Comparison of ENCODE assay signal across 8 cellular contexts in the genomic region with DNA sequence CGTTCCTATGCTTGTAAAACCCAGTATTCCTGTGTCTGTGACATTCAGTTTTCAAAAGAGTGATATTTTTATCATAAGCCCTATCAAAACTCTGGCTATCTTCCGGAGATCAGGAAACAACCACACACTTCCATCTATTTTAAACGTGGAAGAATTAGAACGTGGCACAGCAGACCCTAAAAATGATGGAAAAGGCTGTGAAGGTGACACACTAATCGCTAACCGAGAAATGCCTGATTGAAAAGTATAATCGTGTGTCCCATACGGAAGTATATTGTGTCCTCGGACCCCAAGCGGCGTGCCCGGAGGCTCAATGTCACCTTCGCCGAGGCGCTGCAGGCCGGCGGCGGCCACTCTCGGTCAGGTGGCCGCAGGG. TPM values are rescaled to one million over a fixed set of nuclear protein-coding genes. Genes with fewer than 3 reads are reported as not detected.
DNase-seq lines count a peak whose midpoint lies in the region; ATAC-seq and TF ChIP-seq lines count a peak whose summit lies in the region.

No MANE protein-coding gene starts in this region.

- peak overlapping the region in 1 of 2 experiments; percentile 98 for H3K23ac ChIP-seq in mesenchymal stem cell (ENCODE audit: low read length in 2 of 2)

- H3K9ac ChIP-seq in Loucy (ENCODE audit: low read depth, low read length, poor library complexity, severe bottlenecking) (peak overlapping the region; percentile 83), mammary epithelial cell (ENCODE audit: insufficient read depth, low read length) (peak overlapping the region; percentile 69), mesenchymal stem cell (ENCODE audit: low read length) (peak overlapping the region; percentile 96)

- peaks cover 37% of the 10 kb centered on the region for H3K4me1 ChIP-seq in DOHH2 (ENCODE audit: control insufficient read depth, low read length)
- peaks cover 40% of the 10 kb centered on the region for H3K4me1 ChIP-seq in Loucy (ENCODE audit: insufficient read depth, low read length, poor library complexity, severe bottlenecking)
- peaks cover 2% of the 10 kb centered on the region for H3K4me1 ChIP-seq in mammary epithelial cell (ENCODE audit: insufficient read depth, low read length)
- peaks cover 3% of the 10 kb centered on the region for H3K4me1 ChIP-seq in mesenchymal stem cell (ENCODE audit: control insufficient read depth, insufficient read depth, low read depth, low read length)
- H3K4me1 ChIP-seq in aorta (ENCODE audit: control insufficient read depth in 1 of 2, insufficient read depth in 2 of 2, low read length in 2 of 2): no peaks in the 10 kb centered on the region

- in situ Hi-C loops in mammary epithelial cell (cut with MboI; ENCODE audit: low sequenced_read_pairs in 2 of 2): no loop called here

- H3K27ac ChIP-seq in DOHH2 (ENCODE audit: low read depth, low read length) (peak overlapping the region; percentile 72), mammary epithelial cell (ENCODE audit: insufficient read depth, low read depth, low read length) (peak overlapping the region; percentile 64), mesenchymal stem cell (ENCODE audit: low read length, poor library complexity, severe bottlenecking) (peak overlapping the region; percentile 3), aorta (ENCODE audit: low read depth in 1 of 2, low read length in 2 of 2) (peak overlapping the region in 1 of 2 donors; percentile 49)

- peaks cover 34% of the 10 kb centered on the region for H3K36me3 ChIP-seq in DOHH2 (ENCODE audit: control insufficient read depth, low read length)
- no peaks in the 10 kb centered on the region for H3K36me3 ChIP-seq in Loucy (ENCODE audit: insufficient read depth, low read length)
- no peaks in the 10 kb centered on the region for H3K36me3 ChIP-seq in mammary epithelial cell (ENCODE audit: insufficient read depth, low read length)
- peaks cover 0 to 6% of the 10 kb centered on the region in 2 experiments for H3K36me3 ChIP-seq in mesenchymal stem cell (ENCODE audit: control insufficient read depth in 1 of 2, insufficient read depth in 2 of 2, low read depth in 1 of 2, low read length in 2 of 2)
- no peaks in the 10 kb centered on the region for H3K36me3 ChIP-seq in aorta (ENCODE audit: control insufficient read depth in 1 of 2, insufficient read depth in 2 of 2, low read length in 1 of 2)

- intact Hi-C loops in mammary epithelial cell (cut with micrococcal nuclease) (no loop called here), aorta (cut with DNase I) (loop anchor here (2.0 to 5.0 kb wide), 2 partner anchors 30 to 95 kb away; a partner anchor contains a TSS), sciatic nerve (cut with DNase I) (no loop called here)

- H3K27me3 ChIP-seq in DOHH2 (ENCODE audit: control insufficient read depth, low read length) (no peaks in the 10 kb centered on the region), Loucy (ENCODE audit: insufficient read depth, low read length, poor library complexity, severe bottlenecking) (peaks cover 4% of the 10 kb centered on the region), mammary epithelial cell (ENCODE audit: insufficient read depth, low read length) (no peaks in the 10 kb centered on the region), mesenchymal stem cell (ENCODE audit: control insufficient read depth in 1 of 2, insufficient read depth in 1 of 2, low read length in 2 of 2) (no peaks in the 10 kb centered on the region), aorta (ENCODE audit: control insufficient read depth in 1 of 2, insufficient read depth in 2 of 2, low read length in 1 of 2) (no peaks in the 10 kb centered on the region)

- H2AFZ ChIP-seq in Loucy (ENCODE audit: low read length) (peak overlapping the region; percentile 85), mammary epithelial cell (ENCODE audit: low read depth, low read length) (peak overlapping the region; percentile 88), mesenchymal stem cell (ENCODE audit: low read depth, low read length) (peak overlapping the region; percentile 98)

- H2BK12ac ChIP-seq in mesenchymal stem cell (ENCODE audit: low read length in 2 of 2): peak overlapping the region in 1 of 2 experiments; percentile 94

- peak overlapping the region in 1 of 2 experiments; percentile 99 for H3K14ac ChIP-seq in mesenchymal stem cell (ENCODE audit: low read length in 2 of 2)

- no peak for TF ChIP-seq CTCF in DOHH2 (IDR thresholded peaks at IDR 0.05; ENCODE audit: low read depth, low read length, poor library complexity, severe bottlenecking)
- TF ChIP-seq CTCF in Loucy (conservative IDR thresholded peaks at IDR 0.05; ENCODE audit: low read length): no peak
- no peak for TF ChIP-seq CTCF in mammary epithelial cell (conservative IDR thresholded peaks at IDR 0.05 in 1 of 2, IDR thresholded peaks at IDR 0.05 in 1 of 2; ENCODE audit: extremely low read depth in 1 of 2, insufficient read depth in 1 of 2, low read depth in 1 of 2, low read length in 2 of 2)

- H3K4ac ChIP-seq in mesenchymal stem cell (ENCODE audit: low read depth in 1 of 2, low read length in 2 of 2): peak overlapping the region; percentile 93 to 96

- H2BK15ac ChIP-seq in mesenchymal stem cell (ENCODE audit: low read depth, poor library complexity, severe bottlenecking): peak overlapping the region; percentile 82

- H3K9me3 ChIP-seq in DOHH2 (ENCODE audit: control insufficient read depth, insufficient read depth, low read length) (no peaks in the 10 kb centered on the region), Loucy (ENCODE audit: insufficient read depth, low read depth, low read length) (no peaks in the 10 kb centered on the region), mammary epithelial cell (replicated peaks; ENCODE audit: insufficient read depth, low read length) (no peaks in the 10 kb centered on the region), mesenchymal stem cell (ENCODE audit: control insufficient read depth, low read length) (no peaks in the 10 kb centered on the region), aorta (ENCODE audit: control insufficient read depth, low read length) (no peaks in the 10 kb centered on the region)

- H4K91ac ChIP-seq in mesenchymal stem cell (ENCODE audit: low read length): peak overlapping the region; percentile 93

- peak overlapping the region; percentile 82 for H2BK120ac ChIP-seq in mesenchymal stem cell (ENCODE audit: low read depth, low read length)

- DNase-seq in mammary epithelial cell (no peak), mesenchymal stem cell (no peak), aorta (no peak), sciatic nerve (ENCODE audit: low spot score) (no peak)

- peak overlapping the region; percentile 87 for H3K4me3 ChIP-seq in DOHH2 (ENCODE audit: low read length)
- H3K4me3 ChIP-seq in Loucy (ENCODE audit: low read length, poor library complexity, severe bottlenecking): peak overlapping the region; percentile 98
- peak overlapping the region; percentile 75 to 83 (median 81) for H3K4me3 ChIP-seq in mammary epithelial cell (replicated peaks in 1 of 3; ENCODE audit: insufficient read depth in 1 of 3, low read depth in 2 of 3, low read length in 3 of 3)
- H3K4me3 ChIP-seq in mesenchymal stem cell (ENCODE audit: insufficient read depth in 1 of 2, low read depth in 1 of 2, low read length in 2 of 2): peak overlapping the region; percentile 100
- H3K4me3 ChIP-seq in aorta (ENCODE audit: low read length in 2 of 2): peak overlapping the region; percentile 65 to 77

- BruUV-seq in mammary epithelial cell (replicated peaks; lab: Mats Ljungman, UMichigan): no TSS peak

- CTCF ChIA-PET in mammary epithelial cell (lab: Charles Lee; ENCODE audit: low non-redundant PET): no interaction called here

- H3K18ac ChIP-seq in mesenchymal stem cell (ENCODE audit: low read depth in 1 of 2, low read length in 2 of 2): peak overlapping the region; percentile 88 to 98

- H4K20me1 ChIP-seq in DOHH2 (ENCODE audit: control insufficient read depth, insufficient read depth, low read depth, low read length) (peaks cover 15% of the 10 kb centered on the region; the same call in 1 of the 2 replicates), Loucy (ENCODE audit: insufficient read depth, low read length, poor library complexity, severe bottlenecking) (peaks cover 51% of the 10 kb centered on the region), mammary epithelial cell (ENCODE audit: insufficient read depth, low read length) (no peaks in the 10 kb centered on the region)

- peak overlapping the region; percentile 97 for H4K8ac ChIP-seq in mesenchymal stem cell (ENCODE audit: low read length)

- no peak overlapping the region for H2BK5ac ChIP-seq in mesenchymal stem cell (ENCODE audit: low read depth, low read length, poor library complexity, severe bottlenecking)

- ATAC-seq in aorta (ENCODE audit: low FRiP score) (no peak), sciatic nerve (no peak), GM18873 (IDR thresholded peaks at IDR 0.05; ENCODE audit: low FRiP score, unreplicated experiment) (no peak), GM18498 (IDR thresholded peaks at IDR 0.05; ENCODE audit: unreplicated experiment) (no peak)

- WGBS in mammary epithelial cell (ENCODE audit: low coverage, missing lambda C conversion rate): 7% methylated on average over 6 of the region's 20 CpGs
- WGBS in mesenchymal stem cell: under 1% methylated on average over 18 of the region's 20 CpGs
- WGBS in aorta, 2 donors: 1% methylated on average over 20 of the region's 20 CpGs

- H3K9me2 ChIP-seq in DOHH2 (replicated peaks; ENCODE audit: control insufficient read depth, low read length) (no peaks in the 10 kb centered on the region), Loucy (replicated peaks; ENCODE audit: low read depth, low read length) (no peaks in the 10 kb centered on the region)

- dilution Hi-C loops in mammary epithelial cell (cut with HindIII; ENCODE audit: low sequenced_read_pairs): no loop called here

- no peak overlapping the region for H2AK5ac ChIP-seq in mesenchymal stem cell (ENCODE audit: low read length, severe bottlenecking)

- 0 out of 2 replicates have a peak, but pooled peaks cover 3% of the 10 kb centered on the region for H3F3A ChIP-seq in DOHH2 (ENCODE audit: control insufficient read depth, insufficient read depth)
- no peaks in the 10 kb centered on the region for H3F3A ChIP-seq in Loucy (ENCODE audit: low read depth)

- peak overlapping the region; percentile 89 for H3K4me2 ChIP-seq in DOHH2 (ENCODE audit: low read length)
- peak overlapping the region; percentile 91 for H3K4me2 ChIP-seq in Loucy (ENCODE audit: low read depth, low read length, poor library complexity, severe bottlenecking)
- peak overlapping the region; percentile 65 for H3K4me2 ChIP-seq in mammary epithelial cell (ENCODE audit: insufficient read depth, low read depth, low read length)
- H3K4me2 ChIP-seq in mesenchymal stem cell (ENCODE audit: low read length, poor library complexity, severe bottlenecking): peak overlapping the region; percentile 81

- no peaks in the 10 kb centered on the region for H3K79me1 ChIP-seq in mesenchymal stem cell (replicated peaks; ENCODE audit: low read length, poor library complexity, severe bottlenecking)

- H3K79me2 ChIP-seq in DOHH2 (ENCODE audit: control insufficient read depth, low read length): peaks cover 57% of the 10 kb centered on the region
- H3K79me2 ChIP-seq in Loucy (ENCODE audit: insufficient read depth, low read length): peaks cover 56% of the 10 kb centered on the region
- H3K79me2 ChIP-seq in mammary epithelial cell (ENCODE audit: insufficient read depth, low read length): peaks cover 55% of the 10 kb centered on the region

RNA-seq across cellular contexts. Expression of a gene that starts 0.7 kb away (rescaled TPM):
- total RNA-seq in mammary epithelial cell: 100 to 1,000 TPM in 1 of 2 donors, 10 to 100 TPM in 1; 40.2 to 209 TPM
- 206 TPM for polyA plus RNA-seq in mammary epithelial cell
- polyA minus RNA-seq in mammary epithelial cell: 147 TPM
- 303 TPM for polyA plus RNA-seq in mesenchymal stem cell (2013, experiment 1 of 2)
- polyA plus RNA-seq in mesenchymal stem cell (2013, experiment 2 of 2): 324 TPM
- 10 to 100 TPM; 72.6 to 79.6 TPM for total RNA-seq in aorta
- 100 to 1,000 TPM; 128 to 222 TPM for polyA plus RNA-seq in aorta
- 66.3 TPM for total RNA-seq in sciatic nerve

RNA-seq across cellular contexts. Expression of a gene that starts 19.4 kb away (rescaled TPM):
- total RNA-seq in mammary epithelial cell: 1 to 10 TPM in 1 of 2 donors, under 1 TPM in 1; 0.28 to 1.2 TPM
- 1.6 TPM for polyA plus RNA-seq in mammary epithelial cell
- 2.6 TPM for polyA minus RNA-seq in mammary epithelial cell
- 13.5 TPM for polyA plus RNA-seq in mesenchymal stem cell (2013, experiment 1 of 2)
- polyA plus RNA-seq in mesenchymal stem cell (2013, experiment 2 of 2): 13.8 TPM
- 1 to 10 TPM; 3.6 to 5.8 TPM for total RNA-seq in aorta
- 1 to 10 TPM; 2.7 to 6.5 TPM for polyA plus RNA-seq in aorta
- total RNA-seq in sciatic nerve: 6.0 TPM

RNA-seq across cellular contexts. Expression of a gene that starts 30.6 kb away (rescaled TPM):
- total RNA-seq in mammary epithelial cell (10 to 100 TPM; 64.2 to 89.0 TPM), aorta (10 to 100 TPM; 64.7 to 88.4 TPM), sciatic nerve (72.9 TPM)
- polyA plus RNA-seq in mammary epithelial cell (26.5 TPM), aorta (10 to 100 TPM; 29.6 to 61.2 TPM)
- 18.8 TPM for polyA minus RNA-seq in mammary epithelial cell
- 41.8 TPM for polyA plus RNA-seq in mesenchymal stem cell (2013, experiment 1 of 2)
- polyA plus RNA-seq in mesenchymal stem cell (2013, experiment 2 of 2): 44.0 TPM

RNA-seq across cellular contexts. Expression of a gene that starts 47.4 kb away (rescaled TPM):
- total RNA-seq in mammary epithelial cell: 10 to 100 TPM; 32.1 to 32.7 TPM
- 87.6 TPM for polyA plus RNA-seq in mammary epithelial cell
- polyA minus RNA-seq in mammary epithelial cell: 68.4 TPM
- polyA plus RNA-seq in mesenchymal stem cell (2013, experiment 1 of 2): 25.4 TPM
- 25.0 TPM for polyA plus RNA-seq in mesenchymal stem cell (2013, experiment 2 of 2)
- total RNA-seq in aorta: 10 to 100 TPM; 24.4 to 31.1 TPM
- polyA plus RNA-seq in aorta: 10 to 100 TPM; 21.3 to 28.0 TPM
- total RNA-seq in sciatic nerve: 38.2 TPM

RNA-seq across cellular contexts. Expression of a gene that starts 58.1 kb away (rescaled TPM):
- total RNA-seq in mammary epithelial cell (1 to 10 TPM; 1.1 to 1.3 TPM), aorta (1 to 10 TPM; 3.7 to 5.8 TPM), sciatic nerve (7.6 TPM)
- polyA plus RNA-seq in mammary epithelial cell (0.91 TPM), aorta (1 to 10 TPM in 1 of 2 donors, under 1 TPM in 1; 0.64 to 9.4 TPM)
- polyA minus RNA-seq in mammary epithelial cell: 2.1 TPM
- polyA plus RNA-seq in mesenchymal stem cell (2013, experiment 1 of 2): 2.4 TPM
- polyA plus RNA-seq in mesenchymal stem cell (2013, experiment 2 of 2): 2.2 TPM

Comparison
In these comparisons a context has a peak if more than half of its experiments do, and no peak if none do; other contexts are left out.
1. intact Hi-C loops: an anchor here in aorta (2.0 to 5.0 kb wide); none called in mammary epithelial cell and sciatic nerve.